ENCODE assay signal across 12 cellular contexts in the genomic region with DNA sequence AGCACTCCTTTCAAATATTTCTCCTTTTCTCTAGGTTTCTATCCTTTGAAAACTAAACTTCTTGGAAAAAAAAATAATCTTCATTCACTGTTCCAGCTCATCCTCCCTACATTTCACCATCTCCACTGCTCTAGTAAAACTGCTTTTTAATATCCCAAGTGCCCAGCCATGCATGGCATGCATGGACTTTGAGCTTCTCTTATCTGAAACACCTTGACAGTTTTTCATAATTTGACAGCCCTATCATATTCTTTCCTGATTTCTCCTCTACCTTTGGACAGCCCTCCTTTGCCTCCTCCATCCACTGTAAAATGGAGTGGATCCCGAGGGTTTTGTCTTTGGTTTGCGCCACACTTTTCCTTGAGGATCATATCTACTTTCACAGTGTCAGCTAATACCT.
DNase-seq lines count a peak whose midpoint lies in the region; ATAC-seq and TF ChIP-seq lines count a peak whose summit lies in the region.
"Had no signal": no experiment of that assay in that cellular context is flagged by ENCODE, and none has a peak within 500 bp of the region (broad histone marks: within the 10 kb centered on the region; RNA-seq: fewer than 3 reads in every experiment).

No MANE protein-coding gene starts in this region.

- no peaks in the 10 kb centered on the region for H3K4me1 ChIP-seq in mucosa of descending colon (ENCODE audit: low read depth)
- no peaks in the 10 kb centered on the region for H3K4me1 ChIP-seq in osteoblast (ENCODE audit: insufficient read depth, low read length)
- H3K4me1 ChIP-seq: BE2C had no signal

- DNase-seq in HT-29 (ENCODE audit: low spot score) (peak; percentile 6), mucosa of descending colon (peak in 1 of 3 donors; percentile 23), osteoblast (ENCODE audit: insufficient read length, low spot score, missing footprints) (no peak), NCI-H1694 treated with DMSO at 0.1 percent for 48 hours (lab: John Stamatoyannopoulos, UW) (no peak)
- DNase-seq: BE2C; CD4-positive, alpha-beta memory T cell; H7 had no signal

- H3K9me3 ChIP-seq in mucosa of descending colon: no peaks in the 10 kb centered on the region
- no peaks in the 10 kb centered on the region for H3K9me3 ChIP-seq in osteoblast (ENCODE audit: low read depth, low read length)
- H3K9me3 ChIP-seq: A549, BE2C had no signal

- no peak overlapping the region for H3K4me3 ChIP-seq in mucosa of descending colon
- no peak overlapping the region for H3K4me3 ChIP-seq in osteoblast (ENCODE audit: insufficient read depth, low read length)
- H3K4me3 ChIP-seq: A549 had no signal

- H3K27me3 ChIP-seq in osteoblast (ENCODE audit: insufficient read depth, low read length): no peaks in the 10 kb centered on the region
- H3K27me3 ChIP-seq: BE2C had no signal

- H3K4me2 ChIP-seq in osteoblast (ENCODE audit: insufficient read depth, low read length): no peak overlapping the region
- H3K4me2 ChIP-seq: A549 had no signal

- no peaks in the 10 kb centered on the region for H3K79me2 ChIP-seq in osteoblast (ENCODE audit: insufficient read depth, low read length)

- ATAC-seq in mucosa of descending colon: peak; percentile 82
- no peak for ATAC-seq in HG03442 (IDR thresholded peaks at IDR 0.05; ENCODE audit: unreplicated experiment)
- no peak for ATAC-seq in HG02642 (IDR thresholded peaks at IDR 0.05; ENCODE audit: poor library complexity, unreplicated experiment)
- ATAC-seq: A549, HepG2 had no signal

- no peak for TF ChIP-seq CTCF in VCaP (conservative IDR thresholded peaks at IDR 0.05)
- no peak for TF ChIP-seq CTCF in mucosa of descending colon (IDR thresholded peaks at IDR 0.05)
- no peak for TF ChIP-seq CTCF in osteoblast (IDR thresholded peaks at IDR 0.05; ENCODE audit: extremely low read depth, low read depth, low read length)

- intact Hi-C loops in mucosa of descending colon (cut with DNase I, micrococcal nuclease): no loop called here

- H3K36me3 ChIP-seq in mucosa of descending colon (ENCODE audit: low read depth) (no peaks in the 10 kb centered on the region), osteoblast (ENCODE audit: insufficient read depth, low read length) (no peaks in the 10 kb centered on the region)
- H3K36me3 ChIP-seq: BE2C had no signal

- H3K27ac ChIP-seq in VCaP (peak overlapping the region; percentile 72), osteoblast (ENCODE audit: low read depth, low read length) (no peak overlapping the region)
- H3K27ac ChIP-seq: A549 had no signal

- no peaks in the 10 kb centered on the region for H4K20me1 ChIP-seq in osteoblast (ENCODE audit: insufficient read depth, low read length)

- H2AFZ ChIP-seq in osteoblast (ENCODE audit: low read length): no peak overlapping the region
